8 cellular contexts compared by ENCODE assay signal in the genomic region with DNA sequence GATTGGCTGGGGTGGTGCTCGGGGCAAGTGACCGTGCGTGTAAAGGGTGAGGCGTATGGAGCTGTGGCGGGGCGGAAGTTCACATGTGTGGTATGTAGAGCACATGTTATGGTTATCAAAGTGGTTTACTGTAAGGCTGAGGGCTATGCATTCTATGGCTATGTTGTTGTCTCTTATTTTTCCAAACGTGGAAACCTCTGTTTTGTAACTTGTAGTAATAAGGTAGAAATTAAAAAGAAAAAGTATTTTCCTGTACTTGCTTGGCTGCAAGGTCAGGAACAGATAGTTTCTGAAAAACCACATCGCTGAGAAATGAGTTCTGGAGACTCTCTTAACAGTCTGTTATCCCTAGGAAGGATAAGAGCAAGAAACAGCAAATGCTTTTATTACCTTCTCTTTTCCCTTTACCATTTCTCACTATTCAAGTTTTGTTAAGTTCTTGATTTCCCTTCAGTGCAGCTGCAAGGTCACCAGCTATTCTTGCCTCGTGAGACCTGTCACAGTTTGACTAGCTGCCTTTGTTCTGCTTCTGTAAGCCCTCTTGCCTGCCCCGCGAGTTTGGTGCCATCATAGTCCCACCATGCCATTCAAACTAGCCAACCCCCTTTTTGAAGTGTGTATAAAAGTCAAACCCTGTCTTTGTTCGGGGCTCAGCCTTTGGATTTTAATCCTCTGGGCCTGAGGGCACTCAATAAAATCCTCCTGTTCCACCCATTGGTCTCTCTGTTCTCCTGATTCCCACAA. TPM values are rescaled to one million over a fixed set of nuclear protein-coding genes. Genes with fewer than 3 reads are reported as not detected.
DNase-seq lines count a peak whose midpoint lies in the region; ATAC-seq and TF ChIP-seq lines count a peak whose summit lies in the region.

No MANE protein-coding gene starts in this region.

- no peaks in the 10 kb centered on the region for H3K9me3 Mint-ChIP-seq in activated CD8-positive, alpha-beta T cell treated with anti-CD3 and anti-CD28 coated beads, Interleukin-2, amount 10 ng/mL, durations not matched to agents 7 days and 5 days (ENCODE audit: insufficient read depth)

- CTCF ChIA-PET in activated CD8-positive, alpha-beta T cell treated with anti-CD3 and anti-CD28 coated beads, Interleukin-2, amount 10 ng/mL, durations not matched to agents 7 days and 5 days (lab: Charles Lee) = interaction anchor here (0.8 to 3.3 kb wide), 3 partner anchors 56 to 284 kb away, joined by 3 to 11 read pairs (median 4); no protein-coding TSS in a partner anchor

- no peak overlapping the region for H3K27ac Mint-ChIP-seq in activated CD8-positive, alpha-beta T cell treated with anti-CD3 and anti-CD28 coated beads, Interleukin-2, amount 10 ng/mL, durations not matched to agents 7 days and 5 days

- no peaks in the 10 kb centered on the region for H3K36me3 ChIP-seq in neutrophil

- ATAC-seq in HG03139 (IDR thresholded peaks at IDR 0.05; ENCODE audit: unreplicated experiment) = peak; percentile 71
- ATAC-seq in activated CD8-positive, alpha-beta T cell treated with anti-CD3 and anti-CD28 coated beads, Interleukin-2, amount 10 ng/mL, durations not matched to agents 7 days and 5 days = peak; percentile 79

- no peaks in the 10 kb centered on the region for H3K27me3 ChIP-seq in neutrophil

- peaks cover 34 to 36% of the 10 kb centered on the region in 2 experiments for H3K4me1 ChIP-seq in neutrophil (ENCODE audit: control insufficient read depth in 1 of 2, insufficient read depth in 1 of 2, low read depth in 1 of 2, low read length in 1 of 2)

- peak; percentile 55 for DNase-seq in D341Med (ENCODE audit: low spot score)
- DNase-seq in NCI-H446 (lab: John Stamatoyannopoulos, UW) = peak; percentile 98
- DNase-seq in activated CD8-positive, alpha-beta T cell treated with anti-CD3 and anti-CD28 coated beads, Interleukin-2, amount 10 ng/mL, durations not matched to agents 7 days and 5 days = peak; percentile 56
- DNase-seq in fibroblast of the conjunctiva (ENCODE audit: low read depth) = peak; percentile 85
- no peak for DNase-seq in KBM-7

- H3K36me3 Mint-ChIP-seq in activated CD8-positive, alpha-beta T cell treated with anti-CD3 and anti-CD28 coated beads, Interleukin-2, amount 10 ng/mL, durations not matched to agents 7 days and 5 days (ENCODE audit: low read depth) = peaks cover 4% of the 10 kb centered on the region

- in situ Hi-C loops in KBM-7 (cut with MboI; ENCODE audit: low pct_unique_long_range_greater_than_20kb, low sequenced_read_pairs) = no loop called here

- H3K4me1 Mint-ChIP-seq in activated CD8-positive, alpha-beta T cell treated with anti-CD3 and anti-CD28 coated beads, Interleukin-2, amount 10 ng/mL, durations not matched to agents 7 days and 5 days (ENCODE audit: low read depth) = peaks cover 9% of the 10 kb centered on the region

- H3K27me3 Mint-ChIP-seq in activated CD8-positive, alpha-beta T cell treated with anti-CD3 and anti-CD28 coated beads, Interleukin-2, amount 10 ng/mL, durations not matched to agents 7 days and 5 days (ENCODE audit: low read depth) = no peaks in the 10 kb centered on the region

- H3K4me3 ChIP-seq in neutrophil (ENCODE audit: low read depth in 1 of 2, low read length in 1 of 2) = peak overlapping the region; percentile 75 to 84

- TF ChIP-seq POLR2A in GM19193 (IDR thresholded peaks at IDR 0.05; ENCODE audit: extremely low read depth, insufficient read depth, insufficient read length) = peak; percentile 99

- H3K4me3 Mint-ChIP-seq in activated CD8-positive, alpha-beta T cell treated with anti-CD3 and anti-CD28 coated beads, Interleukin-2, amount 10 ng/mL, durations not matched to agents 7 days and 5 days = no peak overlapping the region

- peak overlapping the region; percentile 92 for H3K27ac ChIP-seq in neutrophil

- H3K9me3 ChIP-seq in neutrophil = no peaks in the 10 kb centered on the region

- POLR2A ChIA-PET in activated CD8-positive, alpha-beta T cell treated with anti-CD3 and anti-CD28 coated beads, Interleukin-2, amount 10 ng/mL, durations not matched to agents 7 days and 5 days (lab: Charles Lee) = interaction anchor here (0.6 to 3.1 kb wide), 18 partner anchors 9 to 392 kb away, joined by 3 to 37 read pairs (median 3); partner anchors contain the start of genes CROCC, RNU1-1 and RNU1-2

- TF ChIP-seq CTCF in neutrophil (IDR thresholded peaks at IDR 0.05) = no peak

RNA-seq across cellular contexts. Expression of gene RNU1-2, which starts 9.5 kb away (rescaled TPM):
- 1,000 to 10,000 TPM; 1,730 to 2,232 TPM for total RNA-seq in activated CD8-positive, alpha-beta T cell treated with anti-CD3 and anti-CD28 coated beads, Interleukin-2, amount 10 ng/mL, durations not matched to agents 7 days and 5 days

RNA-seq across cellular contexts. Expression of gene CROCC, which starts 16.4 kb away (rescaled TPM):
- total RNA-seq in activated CD8-positive, alpha-beta T cell treated with anti-CD3 and anti-CD28 coated beads, Interleukin-2, amount 10 ng/mL, durations not matched to agents 7 days and 5 days = 10 to 100 TPM; 31.7 to 33.1 TPM
